In genomic region chr2:231883468-231883881, GRCh38 we compare ENCODE assay signal across 20 cellular contexts. TPM values are rescaled to one million over a fixed set of nuclear protein-coding genes. Genes with fewer than 3 reads are reported as not detected.
DNase-seq lines count a peak whose midpoint lies in the region; ATAC-seq and TF ChIP-seq lines count a peak whose summit lies in the region.
"Had no signal": no experiment of that assay in that cellular context is flagged by ENCODE, and none has a peak within 500 bp of the region (broad histone marks: within the 10 kb centered on the region; RNA-seq: fewer than 3 reads in every experiment).

No MANE protein-coding gene starts in this region.

- no peak overlapping the region for H2AFZ ChIP-seq in mesenchymal stem cell (ENCODE audit: low read depth, low read length)

- H4K8ac ChIP-seq in mesenchymal stem cell (ENCODE audit: low read length) = no peak overlapping the region

- H3K4ac ChIP-seq in mesenchymal stem cell (ENCODE audit: low read depth in 1 of 2, low read length in 2 of 2) = no peak overlapping the region

- H3K4me1 Mint-ChIP-seq in natural killer cell treated with Interleukin-12 subunit alpha and Interleukin-12 subunit beta and Interleukin-15 and Interleukin-18, amount 100 ng/mL, for 72 hours (ENCODE audit: low read depth in 2 of 2) = no peaks in the 10 kb centered on the region

- no peak for TF ChIP-seq POLR2A in body of pancreas (IDR thresholded peaks at IDR 0.05)

- H3K36me3 ChIP-seq in mesenchymal stem cell (ENCODE audit: control insufficient read depth in 1 of 2, insufficient read depth in 2 of 2, low read depth in 1 of 2, low read length in 2 of 2) = no peaks in the 10 kb centered on the region
- no peaks in the 10 kb centered on the region for H3K36me3 ChIP-seq in body of pancreas (replicated peaks in 1 of 2; ENCODE audit: insufficient read depth in 1 of 2, low read depth in 2 of 2)
- H3K36me3 ChIP-seq: BLaER1 treated with 17β-estradiol and CSF1 and Interleukin-3, amounts not matched to agents 10 nM and 100 nM; transverse colon had no signal

- H3K27me3 Mint-ChIP-seq in natural killer cell treated with Interleukin-12 subunit alpha and Interleukin-12 subunit beta and Interleukin-15 and Interleukin-18, amount 100 ng/mL, for 72 hours = peaks cover 33 to 56% of the 10 kb centered on the region in 2 donors

- no peak overlapping the region for H2AK5ac ChIP-seq in mesenchymal stem cell (ENCODE audit: low read length, severe bottlenecking)

- no peak overlapping the region for H3K23ac ChIP-seq in mesenchymal stem cell (ENCODE audit: low read length in 2 of 2)

- H2BK120ac ChIP-seq in mesenchymal stem cell (ENCODE audit: low read depth, low read length) = no peak overlapping the region

- no peak overlapping the region for H4K91ac ChIP-seq in mesenchymal stem cell (ENCODE audit: low read length)

- H3K4me1 ChIP-seq in mesenchymal stem cell (ENCODE audit: control insufficient read depth, insufficient read depth, low read depth, low read length) (peaks cover 1% of the 10 kb centered on the region), body of pancreas (no peaks in the 10 kb centered on the region)

- intact Hi-C loops in body of pancreas (cut with DNase I) = no loop called here

- H3K79me1 ChIP-seq in mesenchymal stem cell (replicated peaks; ENCODE audit: low read length, poor library complexity, severe bottlenecking) = no peaks in the 10 kb centered on the region

- WGBS in mesenchymal stem cell = under 1% methylated on average over 4 of the region's 5 CpGs
- WGBS in body of pancreas, 2 donors = 36 to 45% methylated on average over 5 of the region's 5 CpGs

- H3K4me3 Mint-ChIP-seq in natural killer cell treated with Interleukin-12 subunit alpha and Interleukin-12 subunit beta and Interleukin-15 and Interleukin-18, amount 100 ng/mL, for 72 hours = no peak overlapping the region
- H3K4me3 Mint-ChIP-seq: activated T-helper 1 cell treated with anti-CD3 and anti-CD28 coated beads, Interleukin-12 subunit alpha, Interleukin-12 subunit beta, Interleukin-2, Interleukin-4 antibody, amounts not matched to agents 30 ng/mL and 10 ng/mL and 1 ng/mL, durations not matched to agents 14 hours and 24 hours and 36 hours; neural crest cell had no signal

- no peak overlapping the region for H3K27ac Mint-ChIP-seq in natural killer cell treated with Interleukin-12 subunit alpha and Interleukin-12 subunit beta and Interleukin-15 and Interleukin-18, amount 100 ng/mL, for 72 hours
- H3K27ac Mint-ChIP-seq: activated T-helper 1 cell treated with anti-CD3 and anti-CD28 coated beads, Interleukin-12 subunit alpha, Interleukin-12 subunit beta, Interleukin-2, Interleukin-4 antibody, amounts not matched to agents 30 ng/mL and 10 ng/mL and 1 ng/mL, durations not matched to agents 14 hours and 24 hours and 36 hours had no signal

- H3K9me3 ChIP-seq in mesenchymal stem cell (ENCODE audit: control insufficient read depth, low read length) (peaks cover 5% of the 10 kb centered on the region), body of pancreas (no peaks in the 10 kb centered on the region)
- H3K9me3 ChIP-seq: transverse colon had no signal

- no peaks in the 10 kb centered on the region for H3K9me3 Mint-ChIP-seq in natural killer cell treated with Interleukin-12 subunit alpha and Interleukin-12 subunit beta and Interleukin-15 and Interleukin-18, amount 100 ng/mL, for 72 hours
- H3K9me3 Mint-ChIP-seq: activated T-helper 1 cell treated with anti-CD3 and anti-CD28 coated beads, Interleukin-12 subunit alpha, Interleukin-12 subunit beta, Interleukin-2, Interleukin-4 antibody, amounts not matched to agents 30 ng/mL and 10 ng/mL and 1 ng/mL, durations not matched to agents 14 hours and 24 hours and 36 hours; neural crest cell had no signal

- DNase-seq in DMS79 (lab: John Stamatoyannopoulos, UW) = peak; percentile 32
- DNase-seq in LoVo (ENCODE audit: low spot score) = peak; percentile 38
- DNase-seq in mesenchymal stem cell = peak; percentile 51
- DNase-seq in natural killer cell treated with Interleukin-12 subunit alpha and Interleukin-12 subunit beta and Interleukin-15 and Interleukin-18, amount 100 ng/mL, for 72 hours (ENCODE audit: low spot score) = no peak
- no peak for DNase-seq in foreskin melanocyte
- DNase-seq in body of pancreas = no peak
- DNase-seq in SW480 (ENCODE audit: low spot score) = no peak
- DNase-seq: amygdala; cortex of kidney; stimulated activated CD4-positive, alpha-beta T cell treated with anti-CD3 and anti-CD28 coated beads, Interleukin-4, amount 100 ng/mL, for 1 hour; transverse colon had no signal

- H3K27ac ChIP-seq in mesenchymal stem cell (ENCODE audit: low read length, poor library complexity, severe bottlenecking) (no peak overlapping the region), body of pancreas (no peak overlapping the region)
- H3K27ac ChIP-seq: BLaER1 treated with 17β-estradiol and CSF1 and Interleukin-3, amounts not matched to agents 10 nM and 100 nM; HL-60; transverse colon had no signal

- TF ChIP-seq CTCF in body of pancreas (IDR thresholded peaks at IDR 0.05) = no peak

- H3K4me2 ChIP-seq in mesenchymal stem cell (ENCODE audit: low read length, poor library complexity, severe bottlenecking) = no peak overlapping the region

- H3K14ac ChIP-seq in mesenchymal stem cell (ENCODE audit: low read length in 2 of 2) = no peak overlapping the region

- peak overlapping the region in 1 of 2 experiments; percentile 28 for H3K18ac ChIP-seq in mesenchymal stem cell (ENCODE audit: low read depth in 1 of 2, low read length in 2 of 2)

- peaks cover 23 to 66% of the 10 kb centered on the region in 2 experiments for H3K27me3 ChIP-seq in mesenchymal stem cell (ENCODE audit: control insufficient read depth in 1 of 2, insufficient read depth in 1 of 2, low read length in 2 of 2)
- H3K27me3 ChIP-seq in body of pancreas = no peaks in the 10 kb centered on the region
- H3K27me3 ChIP-seq: BLaER1 treated with 17β-estradiol and CSF1 and Interleukin-3, amounts not matched to agents 10 nM and 100 nM had no signal

- H3K4me3 ChIP-seq in mesenchymal stem cell (ENCODE audit: insufficient read depth in 1 of 2, low read depth in 1 of 2, low read length in 2 of 2) = no peak overlapping the region
- no peak overlapping the region for H3K4me3 ChIP-seq in body of pancreas
- H3K4me3 ChIP-seq: BLaER1 treated with 17β-estradiol and CSF1 and Interleukin-3, amounts not matched to agents 10 nM and 100 nM; transverse colon had no signal

- no peak overlapping the region for H2BK12ac ChIP-seq in mesenchymal stem cell (ENCODE audit: low read length in 2 of 2)

- no peak overlapping the region for H3K9ac ChIP-seq in mesenchymal stem cell (ENCODE audit: low read length)
- H3K9ac ChIP-seq: BLaER1 treated with 17β-estradiol and CSF1 and Interleukin-3, amounts not matched to agents 10 nM and 100 nM had no signal

- peak; percentile 76 for ATAC-seq in SK-N-SH treated with all-trans-retinoic acid at 6 μM for 48 hours
- ATAC-seq in natural killer cell treated with Interleukin-12 subunit alpha and Interleukin-12 subunit beta and Interleukin-15 and Interleukin-18, amount 100 ng/mL, for 72 hours = no peak
- ATAC-seq in body of pancreas = no peak
- ATAC-seq: esophagus mucosa had no signal

- H3K36me3 Mint-ChIP-seq in natural killer cell treated with Interleukin-12 subunit alpha and Interleukin-12 subunit beta and Interleukin-15 and Interleukin-18, amount 100 ng/mL, for 72 hours = no peaks in the 10 kb centered on the region

- no peak overlapping the region for H2BK5ac ChIP-seq in mesenchymal stem cell (ENCODE audit: low read depth, low read length, poor library complexity, severe bottlenecking)

- no peak overlapping the region for H2BK15ac ChIP-seq in mesenchymal stem cell (ENCODE audit: low read depth, poor library complexity, severe bottlenecking)

TF ChIP-seq in SK-N-SH treated with all-trans-retinoic acid at 6 μM for 48 hours, 23 proteins besides CTCF, POLR2A, EP300 and RAD21 (continues in another document):
- TF ChIP-seq ZC3H10 (CRISPR knock-in tag; IDR thresholded peaks at IDR 0.05) (peak; percentile 87), ZNF70 (CRISPR knock-in tag; IDR thresholded peaks at IDR 0.05) (no peak), RARB (CRISPR knock-in tag; IDR thresholded peaks at IDR 0.05) (peak; percentile 95), ISL1 (CRISPR knock-in tag; IDR thresholded peaks at IDR 0.05) (peak; percentile 98), TCF4 (CRISPR knock-in tag; IDR thresholded peaks at IDR 0.05; ENCODE audit: borderline replicate concordance) (peak; percentile 41; the same call in 1 of the 2 replicates), CSRNP3 (CRISPR knock-in tag; IDR thresholded peaks at IDR 0.05) (no peak), GLIS3 (CRISPR knock-in tag; IDR thresholded peaks at IDR 0.05) (no peak), OSR1 (CRISPR knock-in tag; IDR thresholded peaks at IDR 0.05) (no peak), TOX (CRISPR knock-in tag; IDR thresholded peaks at IDR 0.05; ENCODE audit: borderline replicate concordance) (peak; percentile 96), CREB5 (CRISPR knock-in tag; IDR thresholded peaks at IDR 0.05; ENCODE audit: low read depth) (no peak), ZFP30 (CRISPR knock-in tag; IDR thresholded peaks at IDR 0.05) (no peak)

RNA-seq across cellular contexts. Expression of gene NPPC, which starts 42.7 kb away (rescaled TPM):
- not detected for polyA plus RNA-seq in mesenchymal stem cell (2013, experiment 1 of 2)
- polyA plus RNA-seq in mesenchymal stem cell (2013, experiment 2 of 2) = not detected
- total RNA-seq in natural killer cell treated with Interleukin-12 subunit alpha and Interleukin-12 subunit beta and Interleukin-15 and Interleukin-18, amount 100 ng/mL, for 72 hours = 1 to 10 TPM; 2.7 to 4.2 TPM
- total RNA-seq in body of pancreas = 1 to 10 TPM in 1 of 2 donors, not detected in 1; 1.3 TPM
- total RNA-seq: H4; lower leg skin; T-helper 2 cell treated with Interferon-gamma antibody and Interleukin-4, amounts not matched to agents 100 ng/mL and 5 ng/mL, for 36 hours had no signal

Comparison
In these comparisons a context has a peak if more than half of its experiments do, and no peak if none do; other contexts are left out.
1. DNase-seq: peak in DMS79 (single experiment), LoVo (single experiment) and mesenchymal stem cell (single experiment); none in natural killer cell treated with Interleukin-12 subunit alpha and Interleukin-12 subunit beta and Interleukin-15 and Interleukin-18, amount 100 ng/mL, for 72 hours (single experiment), foreskin melanocyte (single experiment), body of pancreas (0 of 4) and SW480 (single experiment).